Comparison of ENCODE assay signal across 8 cellular contexts in genomic region chr14:30874999-30875787, GRCh38. TPM values are rescaled to one million over a fixed set of nuclear protein-coding genes. Genes with fewer than 3 reads are reported as not detected.
A peak's percentile ranks its signal among the peaks of the same experiment; 100 is the strongest.
DNase-seq lines count a peak whose midpoint lies in the region; ATAC-seq and TF ChIP-seq lines count a peak whose summit lies in the region.

No MANE protein-coding gene starts in this region.

- H3K4me3 ChIP-seq in Caco-2 (ENCODE audit: low read depth, low read length): peak overlapping the region; percentile 90
- peak overlapping the region; percentile 54 for H3K4me3 ChIP-seq in cardiac muscle cell

- POLR2A ChIA-PET in Caco-2 (lab: Charles Lee): no interaction called here

- ATAC-seq in GM19455 (IDR thresholded peaks at IDR 0.05; ENCODE audit: unreplicated experiment) (peak; percentile 37), HG03442 (IDR thresholded peaks at IDR 0.05; ENCODE audit: unreplicated experiment) (peak; percentile 31)

- H3K4me1 ChIP-seq in Caco-2: no peaks in the 10 kb centered on the region
- H3K4me1 ChIP-seq in cardiac muscle cell (ENCODE audit: low read depth): no peaks in the 10 kb centered on the region

- H3K27me3 ChIP-seq in Caco-2 (replicated peaks; ENCODE audit: control insufficient read depth, insufficient read depth, low read length): no peaks in the 10 kb centered on the region
- H3K27me3 ChIP-seq in cardiac muscle cell: peaks cover 56% of the 10 kb centered on the region

- intact Hi-C loops in Caco-2 (cut with micrococcal nuclease; ENCODE audit: unreplicated experiment): loop anchor here (5.0 to 10.0 kb wide), 2 partner anchors 148 to 220 kb away; no protein-coding TSS in a partner anchor

- no peaks in the 10 kb centered on the region for H3K4me1 Mint-ChIP-seq in Caco-2 (ENCODE audit: low read depth, unreplicated experiment)
- H3K4me1 Mint-ChIP-seq in activated T-cell treated with anti-CD3 and anti-CD28 coated beads, Interleukin-2, amount 50 U/mL, for 24 hours (ENCODE audit: low read depth): peaks cover 16% of the 10 kb centered on the region

- no peak overlapping the region for H3K27ac ChIP-seq in cardiac muscle cell

- H3K9me3 ChIP-seq in Caco-2 (no peaks in the 10 kb centered on the region), cardiac muscle cell (ENCODE audit: low read depth) (no peaks in the 10 kb centered on the region)

- TF ChIP-seq CTCF in Caco-2 (IDR thresholded peaks at IDR 0.05; ENCODE audit: insufficient read depth in 1 of 2, low read depth in 1 of 2, low read length in 1 of 2, severe bottlenecking in 1 of 2, unreplicated experiment in 1 of 2) (no peak), cardiac muscle cell (IDR thresholded peaks at IDR 0.05; ENCODE audit: low read depth, low read length) (no peak)

- H3K36me3 Mint-ChIP-seq in Caco-2 (ENCODE audit: insufficient read depth, unreplicated experiment): peaks cover 9% of the 10 kb centered on the region
- no peaks in the 10 kb centered on the region for H3K36me3 Mint-ChIP-seq in activated T-cell treated with anti-CD3 and anti-CD28 coated beads, Interleukin-2, amount 50 U/mL, for 24 hours (ENCODE audit: low read depth)

- no peaks in the 10 kb centered on the region for H3K36me3 ChIP-seq in Caco-2 (ENCODE audit: control insufficient read depth, insufficient read depth, low read length)
- no peaks in the 10 kb centered on the region for H3K36me3 ChIP-seq in cardiac muscle cell

- no TSS peak for BruUV-seq in Caco-2 (replicated peaks; lab: Mats Ljungman, UMichigan)

- H3K9me3 Mint-ChIP-seq in Caco-2 (ENCODE audit: unreplicated experiment): no peaks in the 10 kb centered on the region
- H3K9me3 Mint-ChIP-seq in activated T-cell treated with anti-CD3 and anti-CD28 coated beads, Interleukin-2, amount 50 U/mL, for 24 hours: no peaks in the 10 kb centered on the region

- H3K27me3 Mint-ChIP-seq in Caco-2 (ENCODE audit: insufficient read depth, unreplicated experiment): no peaks in the 10 kb centered on the region
- peaks cover 59% of the 10 kb centered on the region for H3K27me3 Mint-ChIP-seq in activated T-cell treated with anti-CD3 and anti-CD28 coated beads, Interleukin-2, amount 50 U/mL, for 24 hours

- DNase-seq in Caco-2 (peak; percentile 34 to 39), cardiac muscle cell (ENCODE audit: low read depth in 1 of 2, low spot score in 1 of 2) (peak in 1 of 2 donors; percentile 5), retina (peak; percentile 70), T1000 (lab: John Stamatoyannopoulos, UW) (no peak)
- DNase-seq in activated T-cell treated with anti-CD3 and anti-CD28 coated beads, Interleukin-2, amount 50 U/mL, for 24 hours: peak; percentile 52
- no peak for DNase-seq in effector CD4-positive, alpha-beta T cell

- H3K4me3 Mint-ChIP-seq in Caco-2 (ENCODE audit: unreplicated experiment): peak overlapping the region; percentile 89
- H3K4me3 Mint-ChIP-seq in activated T-cell treated with anti-CD3 and anti-CD28 coated beads, Interleukin-2, amount 50 U/mL, for 24 hours: peak overlapping the region; percentile 73

- no peak overlapping the region for H3K27ac Mint-ChIP-seq in Caco-2 (ENCODE audit: unreplicated experiment)
- no peak overlapping the region for H3K27ac Mint-ChIP-seq in activated T-cell treated with anti-CD3 and anti-CD28 coated beads, Interleukin-2, amount 50 U/mL, for 24 hours

- CTCF ChIA-PET in Caco-2 (lab: Charles Lee): interaction anchor here (0.6 kb wide), 1 partner anchor 380 kb away, joined by 3 read pairs; no protein-coding TSS in a partner anchor

RNA-seq across cellular contexts. Expression of gene COCH, which starts 0.8 kb away (rescaled TPM):
- total RNA-seq in Caco-2 (2022): 32.2 and 33.4 TPM in 2 replicates
- 1.1 and 3.2 TPM in 2 replicates for total RNA-seq in cardiac muscle cell
- 1.5 and 2.7 TPM in 2 replicates for polyA plus RNA-seq in cardiac muscle cell

Comparison
In these comparisons a context has a peak if more than half of its experiments do, and no peak if none do; other contexts are left out.
1. DNase-seq: peak in Caco-2 (2 of 2), activated T-cell treated with anti-CD3 and anti-CD28 coated beads, Interleukin-2, amount 50 U/mL, for 24 hours (single experiment) and retina (single experiment); none in effector CD4-positive, alpha-beta T cell (single experiment) and T1000 (single experiment).